ENCODE assay signal across 1 cellular context in genomic region chr13:41244555-41244954, GRCh38.
TF ChIP-seq lines count a peak whose summit lies in the region.

No MANE protein-coding gene starts in this region.

TF ChIP-seq in IMR-90, 13 proteins besides CTCF, POLR2A, EP300 and RAD21:
- TF ChIP-seq RFX5 (IDR thresholded peaks at IDR 0.05; ENCODE audit: low read depth, low read length) (no peak), MAZ (IDR thresholded peaks at IDR 0.05; ENCODE audit: borderline replicate concordance, low read depth, low read length) (no peak), NFE2L2 (IDR thresholded peaks at IDR 0.05; ENCODE audit: low read depth, low read length) (no peak), CHD1 (IDR thresholded peaks at IDR 0.05; ENCODE audit: low read depth, low read length) (no peak), RCOR1 (IDR thresholded peaks at IDR 0.05; ENCODE audit: insufficient replicate concordance, low read length) (no peak), SMC3 (IDR thresholded peaks at IDR 0.05; ENCODE audit: low read depth, low read length) (no peak), MXI1 (IDR thresholded peaks at IDR 0.05; ENCODE audit: borderline replicate concordance, low read depth, low read length) (no peak)
TF ChIP-seq in IMR-90: peak in this region for 0.
